ENCODE assay signal across 8 cellular contexts in the genomic region with DNA sequence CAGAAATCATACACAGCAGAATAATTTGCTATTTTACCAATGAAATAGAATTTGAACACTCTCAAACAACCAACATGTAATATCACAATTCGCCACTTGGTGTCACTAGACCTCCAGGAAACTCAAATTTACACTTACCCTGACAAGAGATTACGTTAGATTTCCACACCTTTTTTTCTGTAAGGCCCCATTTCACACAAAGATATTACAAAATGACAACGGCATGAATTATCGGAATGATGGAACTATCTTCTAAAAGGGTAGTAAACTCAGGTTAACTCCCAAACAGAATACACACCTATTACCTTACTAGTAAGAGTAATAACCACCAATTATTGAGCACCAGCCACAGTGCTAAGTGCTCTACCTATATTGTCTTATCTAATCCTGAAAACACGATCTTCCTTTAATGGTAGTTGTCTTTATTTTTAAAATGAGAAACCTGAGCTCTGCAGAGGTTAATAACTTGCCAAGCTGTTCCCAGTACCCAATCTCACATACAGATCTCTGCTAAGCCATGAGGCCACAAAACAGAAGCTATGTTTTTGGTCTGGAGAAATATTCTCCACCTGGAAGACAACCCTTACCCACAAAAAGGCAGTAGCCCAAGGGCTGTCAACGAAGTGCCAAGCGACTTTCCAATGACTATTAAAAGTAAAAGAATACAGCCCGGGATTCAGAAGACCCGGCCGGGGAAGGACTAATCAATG.
A peak's percentile ranks its signal among the peaks of the same experiment; 100 is the strongest.
DNase-seq lines count a peak whose midpoint lies in the region; ATAC-seq and TF ChIP-seq lines count a peak whose summit lies in the region.

No MANE protein-coding gene starts in this region.

- H3K14ac ChIP-seq in IMR-90 (replicated peaks; ENCODE audit: low read depth, low read length): no peak overlapping the region

- H2AK5ac ChIP-seq in IMR-90 (ENCODE audit: low read depth, low read length): no peak overlapping the region

- H4K20me1 ChIP-seq in IMR-90 (ENCODE audit: insufficient read depth, low read length): no peaks in the 10 kb centered on the region

- no peaks in the 10 kb centered on the region; the same call in 1 of the 2 replicates for H3K4me1 ChIP-seq in IMR-90 (ENCODE audit: control insufficient read depth, insufficient read depth, low read length)
- no peaks in the 10 kb centered on the region for H3K4me1 ChIP-seq in endodermal cell (ENCODE audit: control insufficient read depth, insufficient read depth, low read length)

- no CpG with 5 or more reads among the region's 10 CpGs for WGBS in IMR-90 (ENCODE audit: extremely low coverage in 2 of 2, insufficient read length in 1 of 2), 2 experiments
- 58 to 59% methylated on average over 8 to 10 of the region's 10 CpGs for WGBS in endodermal cell (ENCODE audit: insufficient coverage in 1 of 2, insufficient read length in 1 of 2), 2 experiments

- H3K9me1 ChIP-seq in IMR-90 (ENCODE audit: insufficient read depth, low read length): no peaks in the 10 kb centered on the region

- H3K9me3 ChIP-seq in IMR-90 (ENCODE audit: control insufficient read depth, insufficient read depth, low read length) (no peaks in the 10 kb centered on the region; the same call in 1 of the 2 replicates), endodermal cell (ENCODE audit: control insufficient read depth, low read length) (peaks cover 21% of the 10 kb centered on the region)

- no peak overlapping the region for H2BK120ac ChIP-seq in IMR-90 (ENCODE audit: low read depth, low read length)

- H3K79me1 ChIP-seq in IMR-90 (ENCODE audit: low read depth in 1 of 2, low read length in 2 of 2): no peaks in the 10 kb centered on the region

- H4K5ac ChIP-seq in IMR-90 (ENCODE audit: low read depth, low read length): no peak overlapping the region

- H3K4me1 Mint-ChIP-seq in endodermal cell (peaks cover 3% of the 10 kb centered on the region), mesothelial cell of epicardium (peaks cover 10% of the 10 kb centered on the region)

- H3K18ac ChIP-seq in IMR-90 (ENCODE audit: low read depth, low read length): no peak overlapping the region

- no peak for TF ChIP-seq POLR2A in IMR-90 (IDR thresholded peaks at IDR 0.05; ENCODE audit: low read depth, low read length)

- CTCF ChIA-PET in AG04449 (lab: Yijun Ruan, JAX) (interaction anchor here (0.6 to 10.7 kb wide), 37 partner anchors 10 to 1087 kb away, joined by 3 to 647 read pairs (median 4); partner anchors contain the start of gene CCDC169), IMR-90 (lab: Yijun Ruan, JAX) (interaction anchor here (0.6 to 1.3 kb wide), 12 partner anchors 11 to 759 kb away, joined by 3 to 24 read pairs (median 4); no protein-coding TSS in a partner anchor)

- H3K27me3 ChIP-seq in IMR-90 (ENCODE audit: control insufficient read depth, insufficient read depth, low read length): peaks cover 4% of the 10 kb centered on the region; the same call in 1 of the 2 replicates
- no peaks in the 10 kb centered on the region for H3K27me3 ChIP-seq in endodermal cell (ENCODE audit: control insufficient read depth, insufficient read depth, low read length, poor library complexity, severe bottlenecking)

- peaks cover 5% of the 10 kb centered on the region for H3K36me3 Mint-ChIP-seq in endodermal cell (ENCODE audit: low read depth)
- H3K36me3 Mint-ChIP-seq in mesothelial cell of epicardium: peaks cover 23% of the 10 kb centered on the region

- H3K4me3 Mint-ChIP-seq in endodermal cell (no peak overlapping the region), mesothelial cell of epicardium (no peak overlapping the region)

- H3K9ac ChIP-seq in IMR-90 (ENCODE audit: low read depth, low read length): no peak overlapping the region
- H3K9ac ChIP-seq in endodermal cell (ENCODE audit: extremely low read depth, low read length, poor library complexity, severe bottlenecking): no peak overlapping the region

- TF ChIP-seq CTCF in AG04449 (IDR thresholded peaks at IDR 0.05; ENCODE audit: insufficient read depth, low read length, missing control alignments): peak; percentile 46
- peak; percentile 86 for TF ChIP-seq CTCF in IMR-90 (conservative IDR thresholded peaks at IDR 0.05; ENCODE audit: low read depth, low read length)
- TF ChIP-seq CTCF in endodermal cell (conservative IDR thresholded peaks at IDR 0.05): peak; percentile 88
- TF ChIP-seq CTCF in mesothelial cell of epicardium (IDR thresholded peaks at IDR 0.05; ENCODE audit: unreplicated experiment): peak; percentile 96

- no peak overlapping the region for H3K23ac ChIP-seq in IMR-90 (ENCODE audit: low read depth, low read length)

- peak overlapping the region; percentile 70 for H2AFZ ChIP-seq in IMR-90 (replicated peaks; ENCODE audit: low read length, poor library complexity)

- H3K27ac ChIP-seq in IMR-90 (ENCODE audit: insufficient read depth, low read length) (no peak overlapping the region), endodermal cell (ENCODE audit: low read depth, low read length) (no peak overlapping the region)

- DNase-seq in AG04449 (ENCODE audit: low read depth, low spot score) (no peak), GM03348 (ENCODE audit: low spot score) (peak; percentile 64), IMR-90 (peak; percentile 69), RKO (ENCODE audit: low spot score) (peak; percentile 20), endodermal cell (peak; percentile 74), mesothelial cell of epicardium (ENCODE audit: low spot score in 2 of 2, unreplicated experiment in 2 of 2) (peak in 1 of 2 experiments; percentile 58)
- DNase-seq in activated effector memory CD4-positive, alpha-beta T cell treated with Interleukin-2 at 50 U/mL for 16 hours: no peak

- H2BK15ac ChIP-seq in IMR-90 (ENCODE audit: low read depth, low read length): no peak overlapping the region

- H2BK20ac ChIP-seq in IMR-90 (ENCODE audit: low read depth, low read length): no peak overlapping the region

- H2BK5ac ChIP-seq in IMR-90 (ENCODE audit: low read depth, low read length, poor library complexity, severe bottlenecking): no peak overlapping the region

- no peak overlapping the region for H3K4ac ChIP-seq in IMR-90 (ENCODE audit: low read depth, low read length)

- dilution Hi-C loops in IMR-90 (cut with HindIII; ENCODE audit: low sequenced_read_pairs, unreplicated experiment): no loop called here

- intact Hi-C loops in IMR-90 (cut with micrococcal nuclease): loop anchor here (1.0 to 10.0 kb wide), 4 partner anchors 297 to 1016 kb away; partner anchors contain the start of gene ALG5

- no peaks in the 10 kb centered on the region for H3K36me3 ChIP-seq in IMR-90 (ENCODE audit: control insufficient read depth, insufficient read depth, low read length)
- no peaks in the 10 kb centered on the region for H3K36me3 ChIP-seq in endodermal cell (ENCODE audit: control insufficient read depth, insufficient read depth, low read length)

- POLR2A ChIA-PET in AG04449 (lab: Yijun Ruan, JAX): interaction anchor here (0.8 to 1.3 kb wide), 3 partner anchors 15 to 296 kb away, joined by 3 to 7 read pairs (median 5); no protein-coding TSS in a partner anchor
- POLR2A ChIA-PET in IMR-90 (lab: Charles Lee; ENCODE audit: unreplicated experiment): no interaction called here

- no peak overlapping the region for H4K8ac ChIP-seq in IMR-90 (ENCODE audit: low read depth in 2 of 2, low read length in 2 of 2)

- peak; percentile 68 for ATAC-seq in IMR-90 (ENCODE audit: low read depth)
- ATAC-seq in activated CD4-positive, CD25-positive, alpha-beta regulatory T cell treated with anti-CD3 and anti-CD28 coated beads, Interleukin-2, amount 50 U/mL, for 24 hours: no peak

- in situ Hi-C loops in IMR-90 (cut with MboI; ENCODE audit: low sequenced_read_pairs): loop anchor here (10.0 to 25.0 kb wide), 2 partner anchors 759 to 996 kb away; no protein-coding TSS in a partner anchor

- peaks cover 44% of the 10 kb centered on the region for H3K9me3 Mint-ChIP-seq in endodermal cell
- peaks cover 19% of the 10 kb centered on the region for H3K9me3 Mint-ChIP-seq in mesothelial cell of epicardium

- H3K27ac Mint-ChIP-seq in endodermal cell (no peak overlapping the region), mesothelial cell of epicardium (peak overlapping the region; percentile 0)

- no TSS peak for BruUV-seq in IMR-90 (replicated peaks; lab: Mats Ljungman, UMichigan)

- H3K56ac ChIP-seq in IMR-90 (ENCODE audit: extremely low read depth, insufficient read depth, low read length): no peak overlapping the region

- H4K91ac ChIP-seq in IMR-90 (ENCODE audit: insufficient read depth, low read depth, low read length): no peak overlapping the region

- TF ChIP-seq RAD21 in IMR-90 (IDR thresholded peaks at IDR 0.05; ENCODE audit: low read length): peak; percentile 87

- H3K4me3 ChIP-seq in AG04449 (ENCODE audit: low read depth, low read length) (no peak overlapping the region), IMR-90 (ENCODE audit: insufficient read depth, low read depth, low read length) (no peak overlapping the region), endodermal cell (ENCODE audit: low read length) (no peak overlapping the region)

- no peak overlapping the region for H3K4me2 ChIP-seq in IMR-90 (ENCODE audit: low read depth, low read length)

- H2AK9ac ChIP-seq in IMR-90 (replicated peaks; ENCODE audit: low read depth, low read length, poor library complexity): no peak overlapping the region

- H3K27me3 Mint-ChIP-seq in endodermal cell (ENCODE audit: insufficient read depth) (no peaks in the 10 kb centered on the region), mesothelial cell of epicardium (ENCODE audit: low read depth) (no peaks in the 10 kb centered on the region)

TF ChIP-seq in IMR-90, 13 proteins besides CTCF, POLR2A, EP300 and RAD21:
- TF ChIP-seq SMC3 (IDR thresholded peaks at IDR 0.05; ENCODE audit: low read depth, low read length) (peak; percentile 68), FOS (IDR thresholded peaks at IDR 0.05; ENCODE audit: low read depth, low read length) (no peak)

Comparison
In these comparisons a context has a peak if more than half of its experiments do, and no peak if none do; other contexts are left out.
1. DNase-seq: peak in GM03348 (single experiment), IMR-90 (single experiment), RKO (single experiment) and endodermal cell (single experiment); none in AG04449 (single experiment) and activated effector memory CD4-positive, alpha-beta T cell treated with Interleukin-2 at 50 U/mL for 16 hours (single experiment).
2. CTCF ChIP-seq: peak in every context shown above with its lines; median percentile 96 in mesothelial cell of epicardium; 88 in endodermal cell; 86 in IMR-90; 46 in AG04449.